In genomic region chr20:4740774-4741431, GRCh38 we compare ENCODE assay signal across 8 cellular contexts. TPM values are rescaled to one million over a fixed set of nuclear protein-coding genes. Genes with fewer than 3 reads are reported as not detected.
DNase-seq lines count a peak whose midpoint lies in the region; ATAC-seq and TF ChIP-seq lines count a peak whose summit lies in the region.

No MANE protein-coding gene starts in this region.

- peaks cover 9% of the 10 kb centered on the region for H3K27me3 ChIP-seq in SJCRH30

- no peaks in the 10 kb centered on the region for H3K9me3 ChIP-seq in SJCRH30 (replicated peaks)

- H3K4me3 ChIP-seq in AG10803 (ENCODE audit: low read length) (no peak overlapping the region), SJCRH30 (no peak overlapping the region)

- H3K36me3 ChIP-seq in SJCRH30: no peaks in the 10 kb centered on the region; the same call in 1 of the 2 replicates

- ATAC-seq in left cardiac atrium (no peak), HG02623 (IDR thresholded peaks at IDR 0.05; ENCODE audit: unreplicated experiment) (no peak)

- no peaks in the 10 kb centered on the region for H3K4me1 ChIP-seq in SJCRH30

- peak; percentile 81 for TF ChIP-seq CTCF in AG10803 (conservative IDR thresholded peaks at IDR 0.05; ENCODE audit: low read length)

- H3K27ac ChIP-seq in SJCRH30: no peak overlapping the region

- DNase-seq in AG10803 (ENCODE audit: low read depth) (peak; percentile 25), GM19240 (ENCODE audit: insufficient read length, low spot score) (peak; percentile 36), SJCRH30 (peak; percentile 58 to 76), left cardiac atrium (peak; percentile 61), GOT3 (lab: John Stamatoyannopoulos, UW) (no peak)
- DNase-seq in activated effector memory CD4-positive, alpha-beta T cell treated with Interleukin-2 at 50 U/mL for 16 hours: peak; percentile 43
- DNase-seq in stimulated activated CD4-positive, alpha-beta T cell treated with anti-CD3 and anti-CD28 coated beads, Interleukin-1b, Interleukin-23, amount 100 ng/mL, for 1 hour (ENCODE audit: low read depth in 2 of 2): peak; percentile 20 to 54

- intact Hi-C loops in left cardiac atrium (cut with DNase I): no loop called here

RNA-seq across cellular contexts. Expression of gene PRND, which starts 19.2 kb away (rescaled TPM):
- not detected in 2 replicates for total RNA-seq in SJCRH30 (2014; rRNA removed; shearing (Covaris generic))
- not detected for total RNA-seq in left cardiac atrium

RNA-seq across cellular contexts. Expression of gene PRNP, which starts 54.6 kb away (rescaled TPM):
- 54.7 and 58.7 TPM in 2 replicates for total RNA-seq in SJCRH30 (2014; rRNA removed; shearing (Covaris generic))
- total RNA-seq in left cardiac atrium: 100 to 1,000 TPM; 138 to 145 TPM
